In genomic region chr5:82817897-82818676, GRCh38 we compare ENCODE assay signal across 14 cellular contexts.
"Had no signal": no experiment of that assay in that cellular context is flagged by ENCODE, and none has a peak within 500 bp of the region (broad histone marks: within the 10 kb centered on the region; RNA-seq: fewer than 3 reads in every experiment).

No MANE protein-coding gene starts in this region.

- H3K4me3 ChIP-seq: ascending aorta, heart right ventricle had no signal

- H3K9me3 Mint-ChIP-seq: T-helper 1 cell treated with Interleukin-12 subunit alpha and Interleukin-12 subunit beta and Interleukin-4 antibody, amounts not matched to agents 30 μg/mL and 1 μg/mL, for 36 hours had no signal

- FAIRE-seq: islet of Langerhans, small intestine had no signal

- H3K27ac ChIP-seq: ascending aorta, heart right ventricle had no signal

- DNase-seq: activated CD4-positive, alpha-beta T cell treated with anti-CD3 and anti-CD28 coated beads for 48 hours; foreskin melanocyte; heart right ventricle; mammary epithelial cell; naive thymus-derived CD4-positive, alpha-beta T cell; occipital lobe; right cardiac atrium; small intestine; substantia nigra; trophoblast cell had no signal

- H3K36me3 ChIP-seq: ascending aorta, heart right ventricle had no signal

- H3K4me3 Mint-ChIP-seq: naive thymus-derived CD4-positive, alpha-beta T cell; T-helper 1 cell treated with Interleukin-12 subunit alpha and Interleukin-12 subunit beta and Interleukin-4 antibody, amounts not matched to agents 30 μg/mL and 1 μg/mL, for 36 hours had no signal

- H3K9me3 ChIP-seq: ascending aorta, heart right ventricle had no signal

- H3K27me3 ChIP-seq: ascending aorta, heart right ventricle had no signal

- H3K4me1 ChIP-seq: ascending aorta had no signal

- ATAC-seq: heart right ventricle; naive thymus-derived CD4-positive, alpha-beta T cell; right cardiac atrium had no signal

- H3K36me3 Mint-ChIP-seq: naive thymus-derived CD4-positive, alpha-beta T cell had no signal

- H3K27ac Mint-ChIP-seq: naive thymus-derived CD4-positive, alpha-beta T cell; progenitor cell of endocrine pancreas; T-helper 1 cell treated with Interleukin-12 subunit alpha and Interleukin-12 subunit beta and Interleukin-4 antibody, amounts not matched to agents 30 μg/mL and 1 μg/mL, for 36 hours had no signal

- H3K27me3 Mint-ChIP-seq: progenitor cell of endocrine pancreas had no signal
